Comparison of ENCODE assay signal across 20 cellular contexts in genomic region chr2:69041214-69041613, GRCh38. TPM values are rescaled to one million over a fixed set of nuclear protein-coding genes. Genes with fewer than 3 reads are reported as not detected.
DNase-seq lines count a peak whose midpoint lies in the region; ATAC-seq and TF ChIP-seq lines count a peak whose summit lies in the region.
"Had no signal": no experiment of that assay in that cellular context is flagged by ENCODE, and none has a peak within 500 bp of the region (broad histone marks: within the 10 kb centered on the region; RNA-seq: fewer than 3 reads in every experiment).

No MANE protein-coding gene starts in this region.

- TF ChIP-seq CTCF in AG10803 (conservative IDR thresholded peaks at IDR 0.05; ENCODE audit: low read length) (no peak), Panc1 (IDR thresholded peaks at IDR 0.05) (no peak), fibroblast of pulmonary artery (IDR thresholded peaks at IDR 0.05; ENCODE audit: low read length, missing control alignments) (no peak), colonic mucosa (IDR thresholded peaks at IDR 0.05) (no peak), testis (IDR thresholded peaks at IDR 0.05) (no peak), H9 (conservative IDR thresholded peaks at IDR 0.05) (no peak)

- H2AK5ac ChIP-seq in H9 (ENCODE audit: insufficient read length, low read length), result no peak overlapping the region

- no peaks in the 10 kb centered on the region for H3K9me3 Mint-ChIP-seq in H9
- H3K9me3 Mint-ChIP-seq: CD4-positive, CD25-positive, alpha-beta regulatory T cell; HFFc6 had no signal

- H2BK15ac ChIP-seq in H9 (ENCODE audit: low read depth, low read length), result no peak overlapping the region

- peaks cover 17% of the 10 kb centered on the region for H3K36me3 ChIP-seq in Panc1 (ENCODE audit: control insufficient read depth, insufficient read depth, low read length)
- H3K36me3 ChIP-seq in colonic mucosa, result no peaks in the 10 kb centered on the region
- no peaks in the 10 kb centered on the region for H3K36me3 ChIP-seq in testis (ENCODE audit: low read depth, missing control alignments)

- H3K4me3 Mint-ChIP-seq in H9, result no peak overlapping the region
- H3K4me3 Mint-ChIP-seq: CD4-positive, CD25-positive, alpha-beta regulatory T cell; HFFc6 had no signal

- in situ Hi-C loops in Panc1 (cut with HindIII; ENCODE audit: low pct_unique_long_range_greater_than_20kb, low sequenced_read_pairs), result no loop called here

- H2BK5ac ChIP-seq in H9 (ENCODE audit: insufficient read length, low read length), result no peak overlapping the region

- ATAC-seq in Panc1 (no peak), right cardiac atrium (peak; percentile 90 to 91)
- ATAC-seq: K562 had no signal

- no TSS peak for BruUV-seq in Panc1 (replicated peaks; lab: Mats Ljungman, UMichigan)

- no peak for TF ChIP-seq POLR2A in testis (IDR thresholded peaks at IDR 0.05)

- H3T11ph ChIP-seq in H9 (ENCODE audit: low read length), result no peak overlapping the region

- H3K23me2 ChIP-seq in H9 (ENCODE audit: insufficient read length, low read depth, low read length, poor library complexity, severe bottlenecking), result no peaks in the 10 kb centered on the region

- H3K4me1 Mint-ChIP-seq in H9, result peaks cover 3 to 4% of the 10 kb centered on the region in 2 experiments; a peak in 2 of 4 replicates
- H3K4me1 Mint-ChIP-seq: CD4-positive, CD25-positive, alpha-beta regulatory T cell had no signal

- H4K8ac ChIP-seq in H9 (replicated peaks; ENCODE audit: insufficient read length, low read depth, low read length), result no peak overlapping the region

- CTCF ChIA-PET in Panc1 (lab: Charles Lee), result no interaction called here

- intact Hi-C loops in Panc1 (cut with micrococcal nuclease; ENCODE audit: unreplicated experiment) (no loop called here), right cardiac atrium (cut with DNase I) (no loop called here), colonic mucosa (cut with DNase I) (no loop called here), testis (cut with DNase I; ENCODE audit: low total_unique reads) (no loop called here)

- no peaks in the 10 kb centered on the region for H3K79me2 ChIP-seq in H9 (ENCODE audit: insufficient read depth, low read length)

- no peak overlapping the region for H2AFZ ChIP-seq in H9 (ENCODE audit: low read length)

- H3K4me2 ChIP-seq in H9 (ENCODE audit: insufficient read depth, insufficient read length, low read length), result no peak overlapping the region

- peaks cover 2% of the 10 kb centered on the region for H3K79me1 ChIP-seq in H9 (ENCODE audit: insufficient read depth, low read depth, low read length, poor library complexity, severe bottlenecking)

- H4K20me1 ChIP-seq in H9 (ENCODE audit: control insufficient read depth, insufficient read depth, insufficient read length), result no peaks in the 10 kb centered on the region

- H3K14ac ChIP-seq in H9 (ENCODE audit: insufficient read depth, low read length), result no peak overlapping the region

- H2BK120ac ChIP-seq in H9 (ENCODE audit: low read depth, low read length, poor library complexity, severe bottlenecking), result no peak overlapping the region

- H3K4me1 ChIP-seq in Panc1 (ENCODE audit: control insufficient read depth, insufficient read depth, low read length) (peaks cover 13% of the 10 kb centered on the region), right cardiac atrium (ENCODE audit: control insufficient read depth, insufficient read depth, low read length) (peaks cover 4% of the 10 kb centered on the region), colonic mucosa (no peaks in the 10 kb centered on the region), testis (no peaks in the 10 kb centered on the region), H9 (ENCODE audit: insufficient read depth, low read length) (no peaks in the 10 kb centered on the region)

- DNase-seq in AG10803 (ENCODE audit: low read depth) (peak; percentile 68), Panc1 (ENCODE audit: low read depth, low spot score) (no peak), fibroblast of pulmonary artery (ENCODE audit: low read depth) (peak; percentile 58), right cardiac atrium (no peak), dermis blood vessel endothelial cell (no peak), colonic mucosa (no peak), testis (no peak), H9 (no peak)
- DNase-seq: CD4-positive, CD25-positive, alpha-beta regulatory T cell; EL; H7; HFFc6; MM.1S; NCI-H1048; NCI-H1417 treated with DMSO at 0.1 percent for 48 hours; NCI-H187; NCI-H510A; NCI-H774 had no signal

- no peak overlapping the region for H3K23ac ChIP-seq in H9 (ENCODE audit: insufficient read length, low read depth, low read length)

- no peak overlapping the region for H2BK12ac ChIP-seq in H9 (ENCODE audit: insufficient read length, low read depth, low read length)

- H3K27ac Mint-ChIP-seq in H9, result no peak overlapping the region
- H3K27ac Mint-ChIP-seq: CD4-positive, CD25-positive, alpha-beta regulatory T cell; HFFc6 had no signal

- H3K4me3 ChIP-seq in AG10803 (ENCODE audit: low read length) (no peak overlapping the region), Panc1 (ENCODE audit: low read depth in 2 of 2, low read length in 2 of 2) (no peak overlapping the region), fibroblast of pulmonary artery (replicated peaks; ENCODE audit: low read depth, low read length) (no peak overlapping the region), right cardiac atrium (ENCODE audit: low read length) (no peak overlapping the region), colonic mucosa (no peak overlapping the region), testis (no peak overlapping the region)
- H3K4me3 ChIP-seq: K562 had no signal

- H3K9me3 ChIP-seq in Panc1 (ENCODE audit: control insufficient read depth, insufficient read depth, low read depth, low read length) (no peaks in the 10 kb centered on the region), right cardiac atrium (ENCODE audit: control insufficient read depth, low read length) (no peaks in the 10 kb centered on the region), colonic mucosa (no peaks in the 10 kb centered on the region), testis (no peaks in the 10 kb centered on the region), H9 (ENCODE audit: control insufficient read depth, low read depth, low read length) (no peaks in the 10 kb centered on the region)

- H3K36me3 Mint-ChIP-seq in H9 (ENCODE audit: insufficient read depth in 1 of 3, low read depth in 3 of 3), result peaks cover 8 to 44% (median 9%) of the 10 kb centered on the region in 3 experiments; a peak in 6 of 7 replicates
- H3K36me3 Mint-ChIP-seq: CD4-positive, CD25-positive, alpha-beta regulatory T cell had no signal

- 0 out of 2 replicates have a peak overlapping the region, but pooled peaks have one; percentile 29 for H3K27ac ChIP-seq in Panc1 (ENCODE audit: low read length)
- H3K27ac ChIP-seq in right cardiac atrium (ENCODE audit: low read length), result peak overlapping the region; percentile 23
- no peak overlapping the region for H3K27ac ChIP-seq in colonic mucosa
- no peak overlapping the region for H3K27ac ChIP-seq in testis
- no peak overlapping the region for H3K27ac ChIP-seq in H9 (ENCODE audit: insufficient read length, low read depth, low read length)

- WGBS in right cardiac atrium, result 64% methylated on average over 4 of the region's 4 CpGs
- 80 to 84% methylated on average over 4 of the region's 4 CpGs for WGBS in testis, 2 donors
- no CpG with 5 or more reads among the region's 4 CpGs for WGBS in H9 (ENCODE audit: extremely low coverage, insufficient read length, low lambda C conversion rate)

- no peak overlapping the region for H4K91ac ChIP-seq in H9 (ENCODE audit: insufficient read length, low read depth, low read length)

- H3K9ac ChIP-seq in colonic mucosa (ENCODE audit: low read depth in 2 of 2, low read length in 2 of 2) (no peak overlapping the region), H9 (ENCODE audit: extremely low read depth, insufficient read length, low read length) (no peak overlapping the region)

- no peak overlapping the region for H4K5ac ChIP-seq in H9 (ENCODE audit: insufficient read length, low read depth, low read length)

- POLR2A ChIA-PET in Panc1 (lab: Charles Lee), result no interaction called here

- no peaks in the 10 kb centered on the region for H3K27me3 ChIP-seq in Panc1 (ENCODE audit: control insufficient read depth, insufficient read depth, low read length)
- H3K27me3 ChIP-seq in right cardiac atrium (ENCODE audit: control insufficient read depth, insufficient read depth), result no peaks in the 10 kb centered on the region
- no peaks in the 10 kb centered on the region for H3K27me3 ChIP-seq in colonic mucosa
- no peaks in the 10 kb centered on the region for H3K27me3 ChIP-seq in testis
- no peaks in the 10 kb centered on the region for H3K27me3 ChIP-seq in H9 (ENCODE audit: insufficient read depth, low read length)

- no peak overlapping the region for H3K4ac ChIP-seq in H9 (ENCODE audit: low read depth, low read length)

- no peak overlapping the region for H3K56ac ChIP-seq in H9 (ENCODE audit: insufficient read length, low read depth, low read length)

- H3K18ac ChIP-seq in H9 (ENCODE audit: insufficient read length, low read depth, low read length), result no peak overlapping the region

- H3K27me3 Mint-ChIP-seq in H9 (ENCODE audit: low read depth), result no peaks in the 10 kb centered on the region

- H2BK20ac ChIP-seq in H9 (ENCODE audit: low read depth, low read length, poor library complexity, severe bottlenecking), result no peak overlapping the region

RNA-seq across cellular contexts. Expression of gene ANTXR1, which starts 28.2 kb away (rescaled TPM):
- total RNA-seq in Panc1 (2021; ENCODE audit: unreplicated experiment) (132 TPM), right cardiac atrium (10 to 100 TPM; 35.4 to 49.4 (median 42.3) TPM), dermis blood vessel endothelial cell (0.42 and 0.68 TPM in 2 replicates), colonic mucosa (10 to 100 TPM in 1 of 2 donors, 1 to 10 TPM in 1; 8.1 to 17.0 TPM), testis (10 to 100 TPM; 16.6 to 20.1 TPM), H9 (2021) (37.3 and 39.5 TPM in 2 replicates)
- 82.7 TPM for polyA plus RNA-seq in Panc1 (2012; ENCODE audit: insufficient read length)
- polyA plus RNA-seq in right cardiac atrium (13.8 TPM), testis (ENCODE audit: insufficient read depth, low read depth, low replicate concordance) (35.7 TPM)
- total RNA-seq: CD4-positive, CD25-positive, alpha-beta regulatory T cell; OCI-LY7 had no signal
- polyA plus RNA-seq: CD4-positive, CD25-positive, alpha-beta regulatory T cell had no signal

Comparison
In these comparisons a context has a peak if more than half of its experiments do, and no peak if none do; other contexts are left out.
1. DNase-seq: peak in AG10803 (single experiment) and fibroblast of pulmonary artery (single experiment); none in Panc1 (single experiment), right cardiac atrium (0 of 3), dermis blood vessel endothelial cell (single experiment), colonic mucosa (single experiment), testis (single experiment) and H9 (single experiment).
2. H3K27ac ChIP-seq: peak in Panc1 (single experiment) and right cardiac atrium (single experiment); none in colonic mucosa (single experiment), testis (0 of 2) and H9 (single experiment).